Comparison of ENCODE assay signal across 14 cellular contexts in genomic region chr10:124253006-124253405, GRCh38.
"Had no signal": no experiment of that assay in that cellular context is flagged by ENCODE, and none has a peak within 500 bp of the region (broad histone marks: within the 10 kb centered on the region; RNA-seq: fewer than 3 reads in every experiment).

No MANE protein-coding gene starts in this region.

- DNase-seq: dorsolateral prefrontal cortex; effector CD8-positive, alpha-beta T cell; foreskin keratinocyte; heart left ventricle; hippocampal formation; mesendoderm; naive B cell; spleen; stimulated activated CD4-positive, alpha-beta T cell treated with anti-CD3 and anti-CD28 coated beads, Interleukin-2, amount 100 ng/mL, for 24 hours; stimulated activated naive CD4-positive, alpha-beta T cell treated with Interleukin-2 at 50 U/mL for 16 hours; trophoblast cell had no signal

- H3K4me3 Mint-ChIP-seq: naive B cell, nephron had no signal

- ATAC-seq: esophagus mucosa, foreskin keratinocyte, heart left ventricle, sciatic nerve had no signal

- H3K27ac Mint-ChIP-seq: nephron had no signal
